1 cellular context compared by ENCODE assay signal in genomic region chr3:46383211-46383945, GRCh38.
TF ChIP-seq lines count a peak whose summit lies in the region.

No MANE protein-coding gene starts in this region.

TF ChIP-seq in HepG2, 621 proteins besides CTCF, POLR2A, EP300 and RAD21:
- TF ChIP-seq ZNF441 (CRISPR knock-in tag; IDR thresholded peaks at IDR 0.05; ENCODE audit: borderline replicate concordance) = no peak
- no peak for TF ChIP-seq ZEB1 (IDR thresholded peaks at IDR 0.05; ENCODE audit: insufficient replicate concordance, low read depth)
- no peak for TF ChIP-seq ZBTB7A (CRISPR knock-in tag; IDR thresholded peaks at IDR 0.05)
- TF ChIP-seq ATAD3A (CRISPR knock-in tag; IDR thresholded peaks at IDR 0.05) = no peak
